In the genomic region with DNA sequence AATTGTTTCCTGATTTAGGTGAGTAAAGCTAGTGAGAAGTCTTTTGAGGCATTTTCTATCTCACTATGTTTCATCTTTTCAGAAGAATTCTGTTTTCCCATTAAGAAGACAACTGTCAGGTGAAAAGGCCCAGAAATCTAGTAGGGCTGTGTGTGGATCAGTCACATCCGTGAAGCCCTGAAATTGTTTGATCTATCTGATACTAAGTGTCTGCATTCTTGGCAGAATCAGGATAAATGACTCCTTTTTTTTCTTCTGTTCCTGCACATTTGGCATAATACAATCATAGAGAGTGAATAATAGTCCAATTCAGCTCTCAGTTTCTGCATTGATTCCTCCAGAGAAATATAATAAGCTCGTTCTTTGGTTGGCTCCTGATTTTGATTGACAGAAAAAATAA, we compare ENCODE assay signal across 17 cellular contexts.
"Had no signal": no experiment of that assay in that cellular context is flagged by ENCODE, and none has a peak within 500 bp of the region (broad histone marks: within the 10 kb centered on the region; RNA-seq: fewer than 3 reads in every experiment).

No MANE protein-coding gene starts in this region.

- H3K4me1 Mint-ChIP-seq: activated CD4-positive, alpha-beta memory T cell treated with anti-CD3 and anti-CD28 coated beads, Interleukin-2, amount 10 ng/mL, durations not matched to agents 7 days and 5 days; activated naive CD8-positive, alpha-beta T cell treated with anti-CD3 and anti-CD28 coated beads for 36 hours; nephron progenitor cell; T-cell had no signal

- H3K36me3 ChIP-seq: WERI-Rb-1 had no signal

- DNase-seq: activated CD4-positive, alpha-beta memory T cell treated with anti-CD3 and anti-CD28 coated beads, Interleukin-2, amount 10 ng/mL, durations not matched to agents 7 days and 5 days; activated CD4-positive, alpha-beta T cell treated with anti-CD3 and anti-CD28 coated beads for 4 hours; activated gamma-delta T cell; activated naive CD8-positive, alpha-beta T cell treated with anti-CD3 and anti-CD28 coated beads for 36 hours; activated T-cell treated with anti-CD3 and anti-CD28 coated beads, Interleukin-2, amount 50 U/mL, for 24 hours; amygdala; effector CD4-positive, alpha-beta T cell; foreskin keratinocyte; head of caudate nucleus; kidney glomerular epithelial cell; mesenchymal stem cell; nephron progenitor cell; T-cell; T-helper 9 cell; WERI-Rb-1 had no signal

- H3K36me3 Mint-ChIP-seq: activated naive CD8-positive, alpha-beta T cell treated with anti-CD3 and anti-CD28 coated beads for 36 hours; T-cell had no signal

- H3K9me3 Mint-ChIP-seq: activated CD4-positive, alpha-beta memory T cell treated with anti-CD3 and anti-CD28 coated beads, Interleukin-2, amount 10 ng/mL, durations not matched to agents 7 days and 5 days; activated naive CD8-positive, alpha-beta T cell treated with anti-CD3 and anti-CD28 coated beads for 36 hours; activated T-cell treated with anti-CD3 and anti-CD28 coated beads, Interleukin-2, amount 50 U/mL, for 24 hours; nephron progenitor cell; stimulated activated naive CD8-positive, alpha-beta T cell treated with anti-CD3 and anti-CD28 coated beads, Interleukin-15, Interleukin-2, amounts not matched to agents 100 ng/mL and 50 ng/mL, for 24 hours; T-cell had no signal

- ATAC-seq: foreskin keratinocyte, sciatic nerve, T-cell had no signal

- H3K27ac ChIP-seq: foreskin keratinocyte, WERI-Rb-1 had no signal

- H3K27ac Mint-ChIP-seq: activated CD4-positive, alpha-beta memory T cell treated with anti-CD3 and anti-CD28 coated beads, Interleukin-2, amount 10 ng/mL, durations not matched to agents 7 days and 5 days; activated naive CD8-positive, alpha-beta T cell treated with anti-CD3 and anti-CD28 coated beads for 36 hours; activated T-cell treated with anti-CD3 and anti-CD28 coated beads, Interleukin-2, amount 50 U/mL, for 24 hours; nephron progenitor cell; stimulated activated naive CD8-positive, alpha-beta T cell treated with anti-CD3 and anti-CD28 coated beads, Interleukin-15, Interleukin-2, amounts not matched to agents 100 ng/mL and 50 ng/mL, for 24 hours; T-cell had no signal

- H3K4me3 Mint-ChIP-seq: activated CD4-positive, alpha-beta memory T cell treated with anti-CD3 and anti-CD28 coated beads, Interleukin-2, amount 10 ng/mL, durations not matched to agents 7 days and 5 days; activated naive CD8-positive, alpha-beta T cell treated with anti-CD3 and anti-CD28 coated beads for 36 hours; activated T-cell treated with anti-CD3 and anti-CD28 coated beads, Interleukin-2, amount 50 U/mL, for 24 hours; nephron progenitor cell; stimulated activated naive CD8-positive, alpha-beta T cell treated with anti-CD3 and anti-CD28 coated beads, Interleukin-15, Interleukin-2, amounts not matched to agents 100 ng/mL and 50 ng/mL, for 24 hours; T-cell had no signal
